14 cellular contexts compared by ENCODE assay signal in the genomic region with DNA sequence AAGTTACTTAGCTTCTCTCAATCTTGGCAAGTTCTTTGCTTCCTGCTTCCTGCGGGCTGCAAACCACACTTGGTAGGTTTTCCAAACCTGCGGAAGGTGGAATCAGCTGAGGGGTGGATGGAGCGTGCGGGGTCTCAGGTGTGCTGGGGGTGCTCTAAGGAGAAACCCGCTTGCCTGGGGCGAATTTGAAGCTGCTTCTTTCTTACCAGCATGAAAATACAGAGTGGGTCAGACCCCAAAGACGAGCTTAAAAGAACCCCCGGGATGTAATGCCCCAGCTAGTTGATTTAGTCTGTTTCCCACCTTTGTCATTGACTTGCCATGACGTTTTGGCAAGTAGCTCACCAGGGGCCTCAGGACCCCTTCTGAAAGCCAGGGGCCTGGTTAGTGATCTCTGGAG. TPM values are rescaled to one million over a fixed set of nuclear protein-coding genes. Genes with fewer than 3 reads are reported as not detected.
"Had no signal": no experiment of that assay in that cellular context is flagged by ENCODE, and none has a peak within 500 bp of the region (broad histone marks: within the 10 kb centered on the region; RNA-seq: fewer than 3 reads in every experiment).

No MANE protein-coding gene starts in this region.

- H3K4me1 ChIP-seq: colonic mucosa, lower lobe of right lung, pancreas, right lobe of liver, transverse colon had no signal

- H3K4me3 ChIP-seq: colonic mucosa, lower lobe of right lung, pancreas, right lobe of liver, thoracic aorta, transverse colon had no signal

- H3K27me3 ChIP-seq: colonic mucosa, pancreas, right lobe of liver had no signal

- H3K36me3 Mint-ChIP-seq: immature natural killer cell; natural killer cell; stimulated activated naive B cell treated with anti-CD40 and anti-IgM and Interleukin-4, amounts not matched to agents 10 μg/mL and 1 μg/mL and 100 μg/mL, for 72 hours had no signal

- H3K9me3 ChIP-seq: colonic mucosa, lower lobe of right lung, pancreas, right lobe of liver, thoracic aorta, transverse colon had no signal

- H3K36me3 ChIP-seq: lower lobe of right lung, pancreas, right lobe of liver, thoracic aorta, transverse colon had no signal

- H3K9me3 Mint-ChIP-seq: dendritic cell treated with granulocyte-macrophage colony-stimulating factor and Interleukin-4, amounts not matched to agents 40 ng/mL and 50 ng/mL, for 4 days; endodermal cell; immature natural killer cell; natural killer cell; stimulated activated naive B cell treated with anti-CD40 and anti-IgM and Interleukin-4, amounts not matched to agents 10 μg/mL and 1 μg/mL and 100 μg/mL, for 72 hours; stimulated activated naive CD8-positive, alpha-beta T cell treated with anti-CD3 and anti-CD28 coated beads, Interleukin-15, Interleukin-2, amounts not matched to agents 100 ng/mL and 50 ng/mL, for 24 hours had no signal

- FAIRE-seq: pancreas, small intestine had no signal

- H3K27ac Mint-ChIP-seq: dendritic cell treated with granulocyte-macrophage colony-stimulating factor and Interleukin-4, amounts not matched to agents 40 ng/mL and 50 ng/mL, for 4 days; endodermal cell; immature natural killer cell; natural killer cell; stimulated activated naive B cell treated with anti-CD40 and anti-IgM and Interleukin-4, amounts not matched to agents 10 μg/mL and 1 μg/mL and 100 μg/mL, for 72 hours; stimulated activated naive CD8-positive, alpha-beta T cell treated with anti-CD3 and anti-CD28 coated beads, Interleukin-15, Interleukin-2, amounts not matched to agents 100 ng/mL and 50 ng/mL, for 24 hours had no signal

- H3K27ac ChIP-seq: colonic mucosa, epithelial cell of prostate, lower lobe of right lung, pancreas, right lobe of liver, thoracic aorta, transverse colon had no signal

RNA-seq across cellular contexts. Expression of a gene that starts 28.8 kb away (rescaled TPM):
- polyA plus RNA-seq: immature natural killer cell had no signal
